15 cellular contexts compared by ENCODE assay signal in the genomic region with DNA sequence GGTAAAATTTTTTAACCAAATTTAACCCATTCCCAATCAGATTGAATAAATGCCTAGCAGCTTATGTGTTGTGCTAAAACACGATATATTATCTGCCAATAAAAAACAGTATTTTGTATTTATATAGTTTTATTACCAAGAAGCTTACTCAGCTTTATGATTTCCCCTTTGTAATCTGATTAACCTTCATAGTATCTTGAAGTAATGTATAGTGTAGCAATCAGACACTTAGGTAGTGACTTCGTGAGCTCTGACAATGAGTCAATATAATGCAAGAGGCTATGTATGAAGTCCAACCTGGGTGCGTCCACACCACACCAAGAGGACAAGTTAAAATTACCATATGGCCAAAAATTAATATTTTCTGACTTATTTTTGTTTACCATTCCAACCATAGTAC. TPM values are rescaled to one million over a fixed set of nuclear protein-coding genes. Genes with fewer than 3 reads are reported as not detected.
A peak's percentile ranks its signal among the peaks of the same experiment; 100 is the strongest.
DNase-seq lines count a peak whose midpoint lies in the region; ATAC-seq and TF ChIP-seq lines count a peak whose summit lies in the region.
"Had no signal": no experiment of that assay in that cellular context is flagged by ENCODE, and none has a peak within 500 bp of the region (broad histone marks: within the 10 kb centered on the region; RNA-seq: fewer than 3 reads in every experiment).

No MANE protein-coding gene starts in this region.

- H3K27ac ChIP-seq in heart right ventricle (peak overlapping the region in 8 of 10 donors; percentile 5 to 100 (median 99)), RWPE1 (peak overlapping the region; percentile 62), iPS-18a (ENCODE audit: low read length) (no peak overlapping the region), transverse colon (peak overlapping the region; percentile 96 to 99 (median 99))
- H3K27ac ChIP-seq: vagina had no signal

- ATAC-seq in heart right ventricle (no peak), GM21723 (IDR thresholded peaks at IDR 0.05; ENCODE audit: unreplicated experiment) (no peak), HG03520 (IDR thresholded peaks at IDR 0.05; ENCODE audit: unreplicated experiment) (no peak)
- ATAC-seq: Right ventricle myocardium inferior; stimulated activated naive B cell treated with anti-CD40 and anti-IgM and Interleukin-4, amounts not matched to agents 10 μg/mL and 1 μg/mL and 100 μg/mL, for 72 hours had no signal

- H3K9ac ChIP-seq in iPS-18a (ENCODE audit: low read length), result peak overlapping the region; percentile 12

- TF ChIP-seq POLR2A in transverse colon (IDR thresholded peaks at IDR 0.05), result no peak

- no peak for TF ChIP-seq CTCF in heart right ventricle (IDR thresholded peaks at IDR 0.05)
- no peak for TF ChIP-seq CTCF in RWPE1 (conservative IDR thresholded peaks at IDR 0.05; ENCODE audit: low read depth)
- TF ChIP-seq CTCF in transverse colon (IDR thresholded peaks at IDR 0.05), result no peak

- POLR2A ChIA-PET in RWPE1 (lab: Yijun Ruan, JAX; ENCODE audit: low non-redundant PET), result interaction anchor here (0.5 to 1.5 kb wide), 2 partner anchors 39 to 788 kb away, joined by 3 to 7 read pairs; no protein-coding TSS in a partner anchor

- H3K4me3 ChIP-seq in heart right ventricle (peak overlapping the region in 1 of 10 donors; percentile 95), iPS-18a (ENCODE audit: low read length) (no peak overlapping the region), transverse colon (no peak overlapping the region)
- H3K4me3 ChIP-seq: vagina had no signal

- DNase-seq in heart right ventricle (no peak), cardiac septum (ENCODE audit: low spot score) (no peak), RWPE1 (ENCODE audit: low spot score) (no peak), transverse colon (no peak), putamen (ENCODE audit: low spot score) (no peak)
- DNase-seq: anterior cingulate cortex; NCI-H1417; NCI-H524 treated with DMSO at 0.1 percent for 48 hours; stimulated activated CD4-positive, alpha-beta T cell treated with anti-CD3 and anti-CD28 coated beads, Interleukin-4, amount 100 ng/mL, for 24 hours; stimulated activated naive B cell treated with anti-CD40 and anti-IgM and Interleukin-4, amounts not matched to agents 10 μg/mL and 1 μg/mL and 100 μg/mL, for 72 hours had no signal

- WGBS in heart right ventricle, 2 donors, result 87 to 92% methylated on average over 3 of the region's 3 CpGs
- WGBS in transverse colon (ENCODE audit: low coverage in 1 of 2), 2 donors, result 51% methylated on average over 3 of the region's 3 CpGs

- CTCF ChIA-PET in RWPE1 (lab: Yijun Ruan, JAX), result interaction anchor here (0.6 to 2.2 kb wide), 3 partner anchors 60 to 114 kb away, joined by 3 to 10 read pairs (median 4); no protein-coding TSS in a partner anchor

- in situ Hi-C loops in transverse colon (cut with MboI; ENCODE audit: low pct_ligation_motif_present in 1 of 4, low pct_unique_long_range_greater_than_20kb in 1 of 4, low sequenced_read_pairs in 3 of 4), result no loop called here

- no peak for TF ChIP-seq EP300 in transverse colon (IDR thresholded peaks at IDR 0.05; ENCODE audit: low read depth)

- H3K36me3 ChIP-seq in heart right ventricle (peaks cover 0 to 6% (median 0%) of the 10 kb centered on the region in 9 donors), iPS-18a (ENCODE audit: control insufficient read depth, low read depth, low read length) (peaks cover 2% of the 10 kb centered on the region), transverse colon (no peaks in the 10 kb centered on the region)
- H3K36me3 ChIP-seq: vagina had no signal

- H3K27me3 ChIP-seq in heart right ventricle (no peaks in the 10 kb centered on the region), iPS-18a (ENCODE audit: control insufficient read depth, insufficient read depth, low read length) (no peaks in the 10 kb centered on the region), transverse colon (no peaks in the 10 kb centered on the region)
- H3K27me3 ChIP-seq: vagina had no signal

- H3K4me1 ChIP-seq in heart right ventricle (peaks cover 0 to 48% (median 33%) of the 10 kb centered on the region in 9 donors), iPS-18a (ENCODE audit: control insufficient read depth, low read depth, low read length) (peaks cover 5% of the 10 kb centered on the region), transverse colon (peaks cover 10 to 43% (median 16%) of the 10 kb centered on the region in 4 donors)

- intact Hi-C loops in heart right ventricle (cut with DNase I), result loop anchor here in 1 of 10 donors (10.0 kb wide), 1 partner anchor 59 kb away; a partner anchor contains a TSS
- intact Hi-C loops in cardiac septum (cut with DNase I), result no loop called here
- intact Hi-C loops in transverse colon (cut with DNase I; ENCODE audit: low total_unique reads), result no loop called here

- H3K9me3 ChIP-seq in heart right ventricle, result no peaks in the 10 kb centered on the region
- H3K9me3 ChIP-seq in iPS-18a (ENCODE audit: control insufficient read depth, low read depth, low read length), result no peaks in the 10 kb centered on the region
- no peaks in the 10 kb centered on the region for H3K9me3 ChIP-seq in transverse colon
- H3K9me3 ChIP-seq: vagina had no signal

RNA-seq across cellular contexts. Expression of a gene that starts 2.1 kb away (rescaled TPM):
- total RNA-seq in heart right ventricle (100 to 1,000 TPM; 438 to 594 (median 487) TPM), cardiac septum (458 TPM), transverse colon (100 to 1,000 TPM; 169 to 329 (median 258) TPM)
- 100 to 1,000 TPM; 324 to 372 TPM for polyA plus RNA-seq in heart right ventricle

RNA-seq across cellular contexts. Expression of a gene that starts 24.9 kb away (rescaled TPM):
- total RNA-seq in heart right ventricle (10 to 100 TPM; 26.7 to 35.4 (median 29.7) TPM), cardiac septum (23.9 TPM), transverse colon (10 to 100 TPM in 2 of 4 donors, 1 to 10 TPM in 2; 1.6 to 14.2 (median 7.2) TPM)
- polyA plus RNA-seq in heart right ventricle, result 10 to 100 TPM; 15.9 to 24.0 TPM
